2 cellular contexts compared by ENCODE assay signal in genomic region chr14:53947452-53948180, GRCh38.
TF ChIP-seq lines count a peak whose summit lies in the region.

No MANE protein-coding gene starts in this region.

TF ChIP-seq in GM23338, 12 proteins besides CTCF, POLR2A, EP300 and RAD21:
- TF ChIP-seq ETS1 (IDR thresholded peaks at IDR 0.05) = no peak
- no peak for TF ChIP-seq ZNF331 (CRISPR knock-in tag; IDR thresholded peaks at IDR 0.05; ENCODE audit: low read depth)
- TF ChIP-seq EZH2 (IDR thresholded peaks at IDR 0.05; ENCODE audit: low read depth, unreplicated experiment) = peak; percentile 60
- TF ChIP-seq, protein P1, sequence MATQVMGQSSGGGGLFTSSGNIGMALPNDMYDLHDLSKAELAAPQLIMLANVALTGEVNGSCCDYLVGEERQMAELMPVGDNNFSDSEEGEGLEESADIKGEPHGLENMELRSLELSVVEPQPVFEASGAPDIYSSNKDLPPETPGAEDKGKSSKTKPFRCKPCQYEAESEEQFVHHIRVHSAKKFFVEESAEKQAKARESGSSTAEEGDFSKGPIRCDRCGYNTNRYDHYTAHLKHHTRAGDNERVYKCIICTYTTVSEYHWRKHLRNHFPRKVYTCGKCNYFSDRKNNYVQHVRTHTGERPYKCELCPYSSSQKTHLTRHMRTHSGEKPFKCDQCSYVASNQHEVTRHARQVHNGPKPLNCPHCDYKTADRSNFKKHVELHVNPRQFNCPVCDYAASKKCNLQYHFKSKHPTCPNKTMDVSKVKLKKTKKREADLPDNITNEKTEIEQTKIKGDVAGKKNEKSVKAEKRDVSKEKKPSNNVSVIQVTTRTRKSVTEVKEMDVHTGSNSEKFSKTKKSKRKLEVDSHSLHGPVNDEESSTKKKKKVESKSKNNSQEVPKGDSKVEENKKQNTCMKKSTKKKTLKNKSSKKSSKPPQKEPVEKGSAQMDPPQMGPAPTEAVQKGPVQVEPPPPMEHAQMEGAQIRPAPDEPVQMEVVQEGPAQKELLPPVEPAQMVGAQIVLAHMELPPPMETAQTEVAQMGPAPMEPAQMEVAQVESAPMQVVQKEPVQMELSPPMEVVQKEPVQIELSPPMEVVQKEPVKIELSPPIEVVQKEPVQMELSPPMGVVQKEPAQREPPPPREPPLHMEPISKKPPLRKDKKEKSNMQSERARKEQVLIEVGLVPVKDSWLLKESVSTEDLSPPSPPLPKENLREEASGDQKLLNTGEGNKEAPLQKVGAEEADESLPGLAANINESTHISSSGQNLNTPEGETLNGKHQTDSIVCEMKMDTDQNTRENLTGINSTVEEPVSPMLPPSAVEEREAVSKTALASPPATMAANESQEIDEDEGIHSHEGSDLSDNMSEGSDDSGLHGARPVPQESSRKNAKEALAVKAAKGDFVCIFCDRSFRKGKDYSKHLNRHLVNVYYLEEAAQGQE (IDR thresholded peaks at IDR 0.05; ENCODE audit: unreplicated experiment) = no peak
- TF ChIP-seq ZNF114 (CRISPR knock-in tag; IDR thresholded peaks at IDR 0.05) = no peak
- TF ChIP-seq POLR2AphosphoS5 (IDR thresholded peaks at IDR 0.05; ENCODE audit: low read depth) = no peak
- no peak for TF ChIP-seq JUNB (IDR thresholded peaks at IDR 0.05; ENCODE audit: unreplicated experiment)

TF ChIP-seq in WTC11, 78 proteins besides CTCF, POLR2A, EP300 and RAD21 (continued from another document):
- TF ChIP-seq, protein P2, sequence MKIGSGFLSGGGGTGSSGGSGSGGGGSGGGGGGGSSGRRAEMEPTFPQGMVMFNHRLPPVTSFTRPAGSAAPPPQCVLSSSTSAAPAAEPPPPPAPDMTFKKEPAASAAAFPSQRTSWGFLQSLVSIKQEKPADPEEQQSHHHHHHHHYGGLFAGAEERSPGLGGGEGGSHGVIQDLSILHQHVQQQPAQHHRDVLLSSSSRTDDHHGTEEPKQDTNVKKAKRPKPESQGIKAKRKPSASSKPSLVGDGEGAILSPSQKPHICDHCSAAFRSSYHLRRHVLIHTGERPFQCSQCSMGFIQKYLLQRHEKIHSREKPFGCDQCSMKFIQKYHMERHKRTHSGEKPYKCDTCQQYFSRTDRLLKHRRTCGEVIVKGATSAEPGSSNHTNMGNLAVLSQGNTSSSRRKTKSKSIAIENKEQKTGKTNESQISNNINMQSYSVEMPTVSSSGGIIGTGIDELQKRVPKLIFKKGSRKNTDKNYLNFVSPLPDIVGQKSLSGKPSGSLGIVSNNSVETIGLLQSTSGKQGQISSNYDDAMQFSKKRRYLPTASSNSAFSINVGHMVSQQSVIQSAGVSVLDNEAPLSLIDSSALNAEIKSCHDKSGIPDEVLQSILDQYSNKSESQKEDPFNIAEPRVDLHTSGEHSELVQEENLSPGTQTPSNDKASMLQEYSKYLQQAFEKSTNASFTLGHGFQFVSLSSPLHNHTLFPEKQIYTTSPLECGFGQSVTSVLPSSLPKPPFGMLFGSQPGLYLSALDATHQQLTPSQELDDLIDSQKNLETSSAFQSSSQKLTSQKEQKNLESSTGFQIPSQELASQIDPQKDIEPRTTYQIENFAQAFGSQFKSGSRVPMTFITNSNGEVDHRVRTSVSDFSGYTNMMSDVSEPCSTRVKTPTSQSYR (CRISPR knock-in tag; IDR thresholded peaks at IDR 0.05) = no peak
